ENCODE assay signal across 8 cellular contexts in genomic region chr1:26696191-26696644, GRCh38. TPM values are rescaled to one million over a fixed set of nuclear protein-coding genes. Genes with fewer than 3 reads are reported as not detected.
DNase-seq lines count a peak whose midpoint lies in the region; ATAC-seq, FAIRE-seq and TF ChIP-seq lines count a peak whose summit lies in the region.

No MANE protein-coding gene starts in this region.

- FAIRE-seq in kidney (lab: Jason Lieb, UNC) = no peak

- no peaks in the 10 kb centered on the region for H3K27me3 ChIP-seq in A673 (replicated peaks; ENCODE audit: insufficient read depth, low read depth, low read length, poor library complexity)

- H3K9me3 ChIP-seq in A673 (ENCODE audit: low read depth, low read length, poor library complexity, severe bottlenecking) (no peaks in the 10 kb centered on the region), kidney (ENCODE audit: control insufficient read depth in 1 of 2, low read length in 2 of 2) (no peaks in the 10 kb centered on the region)

- TF ChIP-seq CTCF in A673 (conservative IDR thresholded peaks at IDR 0.05; ENCODE audit: low read depth, low read length) (no peak), kidney (IDR thresholded peaks at IDR 0.05; ENCODE audit: borderline replicate concordance, extremely low read depth, insufficient read depth) (no peak)

- H3K27ac Mint-ChIP-seq in activated naive CD8-positive, alpha-beta T cell treated with anti-CD3 and anti-CD28 coated beads, Interleukin-2, amount 50 U/mL, for 24 hours = no peak overlapping the region
- peak overlapping the region; percentile 25 for H3K27ac Mint-ChIP-seq in stimulated activated naive B cell treated with anti-CD40 and anti-IgM and Interleukin-4, amounts not matched to agents 10 μg/mL and 1 μg/mL and 100 μg/mL, for 72 hours

- H3K4me3 Mint-ChIP-seq in activated naive CD8-positive, alpha-beta T cell treated with anti-CD3 and anti-CD28 coated beads, Interleukin-2, amount 50 U/mL, for 24 hours = peak overlapping the region; percentile 68
- H3K4me3 Mint-ChIP-seq in stimulated activated naive B cell treated with anti-CD40 and anti-IgM and Interleukin-4, amounts not matched to agents 10 μg/mL and 1 μg/mL and 100 μg/mL, for 72 hours = peak overlapping the region; percentile 36 to 56

- H3K4me1 Mint-ChIP-seq in activated naive CD8-positive, alpha-beta T cell treated with anti-CD3 and anti-CD28 coated beads, Interleukin-2, amount 50 U/mL, for 24 hours = peaks cover 32% of the 10 kb centered on the region
- peaks cover 17 to 27% of the 10 kb centered on the region in 2 donors for H3K4me1 Mint-ChIP-seq in stimulated activated naive B cell treated with anti-CD40 and anti-IgM and Interleukin-4, amounts not matched to agents 10 μg/mL and 1 μg/mL and 100 μg/mL, for 72 hours

- H3K4me3 ChIP-seq in A673 (ENCODE audit: low read depth, low read length, poor library complexity, severe bottlenecking) = peak overlapping the region; percentile 84
- peak overlapping the region in 1 of 2 donors; percentile 65 for H3K4me3 ChIP-seq in kidney (ENCODE audit: low read length in 2 of 2)

- peaks cover 5% of the 10 kb centered on the region for H3K36me3 Mint-ChIP-seq in activated naive CD8-positive, alpha-beta T cell treated with anti-CD3 and anti-CD28 coated beads, Interleukin-2, amount 50 U/mL, for 24 hours (ENCODE audit: low read depth)
- peaks cover 6 to 9% of the 10 kb centered on the region in 2 donors for H3K36me3 Mint-ChIP-seq in stimulated activated naive B cell treated with anti-CD40 and anti-IgM and Interleukin-4, amounts not matched to agents 10 μg/mL and 1 μg/mL and 100 μg/mL, for 72 hours

- H3K27me3 Mint-ChIP-seq in activated naive CD8-positive, alpha-beta T cell treated with anti-CD3 and anti-CD28 coated beads, Interleukin-2, amount 50 U/mL, for 24 hours = no peaks in the 10 kb centered on the region
- no peaks in the 10 kb centered on the region for H3K27me3 Mint-ChIP-seq in stimulated activated naive B cell treated with anti-CD40 and anti-IgM and Interleukin-4, amounts not matched to agents 10 μg/mL and 1 μg/mL and 100 μg/mL, for 72 hours

- H3K27ac ChIP-seq in A673 (ENCODE audit: low read depth, low read length, poor library complexity, severe bottlenecking) (peak overlapping the region; percentile 97), kidney (ENCODE audit: low read depth in 2 of 2, low read length in 2 of 2) (peak overlapping the region; percentile 89 to 94)

- H3K36me3 ChIP-seq in A673 (ENCODE audit: insufficient read depth, low read length, poor library complexity, severe bottlenecking) (no peaks in the 10 kb centered on the region), kidney (ENCODE audit: control insufficient read depth in 1 of 2, insufficient read depth in 2 of 2, low read length in 2 of 2) (no peaks in the 10 kb centered on the region)

- CTCF ChIA-PET in A673 (lab: Charles Lee) = no interaction called here

- ATAC-seq in HG02623 (IDR thresholded peaks at IDR 0.05; ENCODE audit: unreplicated experiment) = peak; percentile 1
- no peak for ATAC-seq in activated naive CD8-positive, alpha-beta T cell treated with anti-CD3 and anti-CD28 coated beads, Interleukin-2, amount 50 U/mL, for 24 hours
- ATAC-seq in stimulated activated naive B cell treated with anti-CD40 and anti-IgM and Interleukin-4, amounts not matched to agents 10 μg/mL and 1 μg/mL and 100 μg/mL, for 72 hours (replicated peaks) = peak; percentile 0

- POLR2A ChIA-PET in A673 (lab: Charles Lee; ENCODE audit: low non-redundant PET) = no interaction called here

- no TSS peak for BruUV-seq in A673 (replicated peaks; lab: Mats Ljungman, UMichigan)

- no peak for DNase-seq in A673 (ENCODE audit: low spot score)
- no peak for DNase-seq in activated naive CD8-positive, alpha-beta T cell treated with anti-CD3 and anti-CD28 coated beads, Interleukin-2, amount 50 U/mL, for 24 hours
- DNase-seq in kidney = peak; percentile 84
- no peak for DNase-seq in stimulated activated naive B cell treated with anti-CD40 and anti-IgM and Interleukin-4, amounts not matched to agents 10 μg/mL and 1 μg/mL and 100 μg/mL, for 72 hours
- no peak for DNase-seq in NCI-H446 treated with DMSO at 0.1 percent for 48 hours (lab: John Stamatoyannopoulos, UW)
- DNase-seq in AG08395 (ENCODE audit: low spot score) = no peak
- no peak for DNase-seq in OCI-M2 (lab: John Stamatoyannopoulos, UW; ENCODE audit: unreplicated experiment)

- H3K4me1 ChIP-seq in A673 (ENCODE audit: insufficient read depth, low read length, poor library complexity, severe bottlenecking) (peaks cover 56% of the 10 kb centered on the region), kidney (ENCODE audit: control insufficient read depth in 1 of 2, insufficient read depth in 1 of 2, low read depth in 1 of 2, low read length in 2 of 2) (peaks cover 35 to 49% of the 10 kb centered on the region in 2 donors)

- H3K9ac ChIP-seq in kidney (ENCODE audit: low read length in 2 of 2) = peak overlapping the region; percentile 59 to 74

- intact Hi-C loops in A673 (cut with micrococcal nuclease; ENCODE audit: unreplicated experiment) (loop anchor here (5.0 kb wide), 1 partner anchor 91 kb away; the partner anchor contains the start of gene PIGV), kidney (cut with DNase I) (no loop called here)

- H3K9me3 Mint-ChIP-seq in activated naive CD8-positive, alpha-beta T cell treated with anti-CD3 and anti-CD28 coated beads, Interleukin-2, amount 50 U/mL, for 24 hours = no peaks in the 10 kb centered on the region
- no peaks in the 10 kb centered on the region for H3K9me3 Mint-ChIP-seq in stimulated activated naive B cell treated with anti-CD40 and anti-IgM and Interleukin-4, amounts not matched to agents 10 μg/mL and 1 μg/mL and 100 μg/mL, for 72 hours

RNA-seq across cellular contexts. Expression of gene ARID1A, which starts 0.4 kb away (rescaled TPM):
- total RNA-seq in A673 (2021) = 120 and 123 TPM in 2 replicates
- total RNA-seq in kidney = 71.7 TPM
- 9.9 TPM for polyA plus RNA-seq in kidney (ENCODE audit: insufficient read depth, low read depth, low replicate concordance)
